Comparison of ENCODE assay signal across 1 cellular context in the genomic region with DNA sequence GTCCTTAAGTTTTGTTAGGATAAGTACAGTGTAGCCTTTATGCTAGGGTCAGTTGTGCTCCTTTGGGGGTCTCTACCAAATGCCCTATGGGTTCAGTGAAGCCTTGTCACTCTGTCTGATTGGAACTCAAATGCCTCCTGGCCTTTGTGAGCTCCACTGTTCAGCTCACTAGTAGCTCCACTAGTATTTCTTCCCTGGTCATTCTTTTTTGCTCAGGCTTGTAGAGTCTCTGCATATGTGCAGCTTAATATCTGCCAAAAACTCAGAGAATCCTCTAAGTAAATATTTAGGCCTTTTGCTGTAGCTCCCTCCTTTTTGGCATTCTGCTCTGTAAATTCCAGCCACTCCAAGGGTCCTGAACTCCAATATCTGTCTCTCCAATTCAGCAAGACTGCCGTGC.
TF ChIP-seq lines count a peak whose summit lies in the region.

No MANE protein-coding gene starts in this region.

TF ChIP-seq in WTC11, 78 proteins besides CTCF, POLR2A, EP300 and RAD21 (continued from another document):
- no peak for TF ChIP-seq ZNF232 (CRISPR knock-in tag; IDR thresholded peaks at IDR 0.05)
- TF ChIP-seq, protein P1, sequence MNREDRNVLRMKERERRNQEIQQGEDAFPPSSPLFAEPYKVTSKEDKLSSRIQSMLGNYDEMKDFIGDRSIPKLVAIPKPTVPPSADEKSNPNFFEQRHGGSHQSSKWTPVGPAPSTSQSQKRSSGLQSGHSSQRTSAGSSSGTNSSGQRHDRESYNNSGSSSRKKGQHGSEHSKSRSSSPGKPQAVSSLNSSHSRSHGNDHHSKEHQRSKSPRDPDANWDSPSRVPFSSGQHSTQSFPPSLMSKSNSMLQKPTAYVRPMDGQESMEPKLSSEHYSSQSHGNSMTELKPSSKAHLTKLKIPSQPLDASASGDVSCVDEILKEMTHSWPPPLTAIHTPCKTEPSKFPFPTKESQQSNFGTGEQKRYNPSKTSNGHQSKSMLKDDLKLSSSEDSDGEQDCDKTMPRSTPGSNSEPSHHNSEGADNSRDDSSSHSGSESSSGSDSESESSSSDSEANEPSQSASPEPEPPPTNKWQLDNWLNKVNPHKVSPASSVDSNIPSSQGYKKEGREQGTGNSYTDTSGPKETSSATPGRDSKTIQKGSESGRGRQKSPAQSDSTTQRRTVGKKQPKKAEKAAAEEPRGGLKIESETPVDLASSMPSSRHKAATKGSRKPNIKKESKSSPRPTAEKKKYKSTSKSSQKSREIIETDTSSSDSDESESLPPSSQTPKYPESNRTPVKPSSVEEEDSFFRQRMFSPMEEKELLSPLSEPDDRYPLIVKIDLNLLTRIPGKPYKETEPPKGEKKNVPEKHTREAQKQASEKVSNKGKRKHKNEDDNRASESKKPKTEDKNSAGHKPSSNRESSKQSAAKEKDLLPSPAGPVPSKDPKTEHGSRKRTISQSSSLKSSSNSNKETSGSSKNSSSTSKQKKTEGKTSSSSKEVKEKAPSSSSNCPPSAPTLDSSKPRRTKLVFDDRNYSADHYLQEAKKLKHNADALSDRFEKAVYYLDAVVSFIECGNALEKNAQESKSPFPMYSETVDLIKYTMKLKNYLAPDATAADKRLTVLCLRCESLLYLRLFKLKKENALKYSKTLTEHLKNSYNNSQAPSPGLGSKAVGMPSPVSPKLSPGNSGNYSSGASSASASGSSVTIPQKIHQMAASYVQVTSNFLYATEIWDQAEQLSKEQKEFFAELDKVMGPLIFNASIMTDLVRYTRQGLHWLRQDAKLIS (CRISPR knock-in tag; IDR thresholded peaks at IDR 0.05; ENCODE audit: borderline replicate concordance) = no peak
- TF ChIP-seq, protein P2, sequence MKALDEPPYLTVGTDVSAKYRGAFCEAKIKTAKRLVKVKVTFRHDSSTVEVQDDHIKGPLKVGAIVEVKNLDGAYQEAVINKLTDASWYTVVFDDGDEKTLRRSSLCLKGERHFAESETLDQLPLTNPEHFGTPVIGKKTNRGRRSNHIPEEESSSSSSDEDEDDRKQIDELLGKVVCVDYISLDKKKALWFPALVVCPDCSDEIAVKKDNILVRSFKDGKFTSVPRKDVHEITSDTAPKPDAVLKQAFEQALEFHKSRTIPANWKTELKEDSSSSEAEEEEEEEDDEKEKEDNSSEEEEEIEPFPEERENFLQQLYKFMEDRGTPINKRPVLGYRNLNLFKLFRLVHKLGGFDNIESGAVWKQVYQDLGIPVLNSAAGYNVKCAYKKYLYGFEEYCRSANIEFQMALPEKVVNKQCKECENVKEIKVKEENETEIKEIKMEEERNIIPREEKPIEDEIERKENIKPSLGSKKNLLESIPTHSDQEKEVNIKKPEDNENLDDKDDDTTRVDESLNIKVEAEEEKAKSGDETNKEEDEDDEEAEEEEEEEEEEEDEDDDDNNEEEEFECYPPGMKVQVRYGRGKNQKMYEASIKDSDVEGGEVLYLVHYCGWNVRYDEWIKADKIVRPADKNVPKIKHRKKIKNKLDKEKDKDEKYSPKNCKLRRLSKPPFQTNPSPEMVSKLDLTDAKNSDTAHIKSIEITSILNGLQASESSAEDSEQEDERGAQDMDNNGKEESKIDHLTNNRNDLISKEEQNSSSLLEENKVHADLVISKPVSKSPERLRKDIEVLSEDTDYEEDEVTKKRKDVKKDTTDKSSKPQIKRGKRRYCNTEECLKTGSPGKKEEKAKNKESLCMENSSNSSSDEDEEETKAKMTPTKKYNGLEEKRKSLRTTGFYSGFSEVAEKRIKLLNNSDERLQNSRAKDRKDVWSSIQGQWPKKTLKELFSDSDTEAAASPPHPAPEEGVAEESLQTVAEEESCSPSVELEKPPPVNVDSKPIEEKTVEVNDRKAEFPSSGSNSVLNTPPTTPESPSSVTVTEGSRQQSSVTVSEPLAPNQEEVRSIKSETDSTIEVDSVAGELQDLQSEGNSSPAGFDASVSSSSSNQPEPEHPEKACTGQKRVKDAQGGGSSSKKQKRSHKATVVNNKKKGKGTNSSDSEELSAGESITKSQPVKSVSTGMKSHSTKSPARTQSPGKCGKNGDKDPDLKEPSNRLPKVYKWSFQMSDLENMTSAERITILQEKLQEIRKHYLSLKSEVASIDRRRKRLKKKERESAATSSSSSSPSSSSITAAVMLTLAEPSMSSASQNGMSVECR (CRISPR knock-in tag; IDR thresholded peaks at IDR 0.05; ENCODE audit: borderline replicate concordance) = no peak
- TF ChIP-seq, protein P3, sequence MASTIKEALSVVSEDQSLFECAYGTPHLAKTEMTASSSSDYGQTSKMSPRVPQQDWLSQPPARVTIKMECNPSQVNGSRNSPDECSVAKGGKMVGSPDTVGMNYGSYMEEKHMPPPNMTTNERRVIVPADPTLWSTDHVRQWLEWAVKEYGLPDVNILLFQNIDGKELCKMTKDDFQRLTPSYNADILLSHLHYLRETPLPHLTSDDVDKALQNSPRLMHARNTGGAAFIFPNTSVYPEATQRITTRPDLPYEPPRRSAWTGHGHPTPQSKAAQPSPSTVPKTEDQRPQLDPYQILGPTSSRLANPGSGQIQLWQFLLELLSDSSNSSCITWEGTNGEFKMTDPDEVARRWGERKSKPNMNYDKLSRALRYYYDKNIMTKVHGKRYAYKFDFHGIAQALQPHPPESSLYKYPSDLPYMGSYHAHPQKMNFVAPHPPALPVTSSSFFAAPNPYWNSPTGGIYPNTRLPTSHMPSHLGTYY (CRISPR knock-in tag; IDR thresholded peaks at IDR 0.05) = no peak
- no peak for TF ChIP-seq SP1 (CRISPR knock-in tag; conservative IDR thresholded peaks at IDR 0.05)
- TF ChIP-seq NR3C1 (CRISPR knock-in tag; conservative IDR thresholded peaks at IDR 0.05; ENCODE audit: low read depth) = no peak
- TF ChIP-seq CREB1 (CRISPR knock-in tag; IDR thresholded peaks at IDR 0.05) = no peak
- no peak for TF ChIP-seq GABPB1 (CRISPR knock-in tag; IDR thresholded peaks at IDR 0.05)
- no peak for TF ChIP-seq TEAD1 (CRISPR knock-in tag; IDR thresholded peaks at IDR 0.05)
- TF ChIP-seq FOXK1 (CRISPR knock-in tag; IDR thresholded peaks at IDR 0.05) = no peak
- no peak for TF ChIP-seq NFATC4 (CRISPR knock-in tag; IDR thresholded peaks at IDR 0.05)
- TF ChIP-seq ELF4 (CRISPR knock-in tag; IDR thresholded peaks at IDR 0.05; ENCODE audit: low read depth) = no peak
